In the genomic region with DNA sequence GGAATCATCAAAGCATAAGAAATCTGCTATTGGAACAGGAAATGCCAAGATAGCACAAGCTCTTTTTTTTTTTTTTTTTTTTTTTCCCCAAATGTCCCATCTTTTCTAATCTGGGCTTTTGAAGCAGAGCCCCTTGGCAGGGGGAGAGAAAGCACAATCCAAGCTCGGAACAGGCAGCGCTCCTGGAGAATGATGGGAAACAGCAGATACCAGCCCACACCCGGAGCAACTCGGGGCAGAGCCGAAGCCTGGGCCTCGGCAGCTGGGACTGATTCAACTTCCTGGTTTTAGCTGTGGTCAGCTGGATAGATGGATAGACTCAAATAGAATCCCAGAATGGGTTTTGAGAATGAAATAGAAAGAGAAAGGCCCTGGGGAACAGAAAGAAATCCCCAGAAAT, we compare ENCODE assay signal across 1 cellular context.
TF ChIP-seq lines count a peak whose summit lies in the region.

No MANE protein-coding gene starts in this region.

TF ChIP-seq in HepG2, 621 proteins besides CTCF, POLR2A, EP300 and RAD21 (continued from another document):
- TF ChIP-seq IRF9 (CRISPR knock-in tag; IDR thresholded peaks at IDR 0.05; ENCODE audit: borderline replicate concordance): no peak
- no peak for TF ChIP-seq EZH2 (conservative IDR thresholded peaks at IDR 0.05; ENCODE audit: low read depth, low read length)
- TF ChIP-seq FLYWCH1 (CRISPR knock-in tag; IDR thresholded peaks at IDR 0.05): no peak
- no peak for TF ChIP-seq BCL6 (CRISPR knock-in tag; IDR thresholded peaks at IDR 0.05)
- TF ChIP-seq ZNF441 (CRISPR knock-in tag; IDR thresholded peaks at IDR 0.05; ENCODE audit: borderline replicate concordance): no peak
- TF ChIP-seq, protein P1, sequence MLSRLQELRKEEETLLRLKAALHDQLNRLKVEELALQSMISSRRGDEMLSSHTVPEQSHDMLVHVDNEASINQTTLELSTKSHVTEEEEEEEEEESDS (CRISPR knock-in tag; IDR thresholded peaks at IDR 0.05; ENCODE audit: borderline replicate concordance): no peak
- no peak for TF ChIP-seq SALL2 (CRISPR knock-in tag; IDR thresholded peaks at IDR 0.05)
TF ChIP-seq in HepG2: peak in this region for 0.
